8 cellular contexts compared by ENCODE assay signal in the genomic region with DNA sequence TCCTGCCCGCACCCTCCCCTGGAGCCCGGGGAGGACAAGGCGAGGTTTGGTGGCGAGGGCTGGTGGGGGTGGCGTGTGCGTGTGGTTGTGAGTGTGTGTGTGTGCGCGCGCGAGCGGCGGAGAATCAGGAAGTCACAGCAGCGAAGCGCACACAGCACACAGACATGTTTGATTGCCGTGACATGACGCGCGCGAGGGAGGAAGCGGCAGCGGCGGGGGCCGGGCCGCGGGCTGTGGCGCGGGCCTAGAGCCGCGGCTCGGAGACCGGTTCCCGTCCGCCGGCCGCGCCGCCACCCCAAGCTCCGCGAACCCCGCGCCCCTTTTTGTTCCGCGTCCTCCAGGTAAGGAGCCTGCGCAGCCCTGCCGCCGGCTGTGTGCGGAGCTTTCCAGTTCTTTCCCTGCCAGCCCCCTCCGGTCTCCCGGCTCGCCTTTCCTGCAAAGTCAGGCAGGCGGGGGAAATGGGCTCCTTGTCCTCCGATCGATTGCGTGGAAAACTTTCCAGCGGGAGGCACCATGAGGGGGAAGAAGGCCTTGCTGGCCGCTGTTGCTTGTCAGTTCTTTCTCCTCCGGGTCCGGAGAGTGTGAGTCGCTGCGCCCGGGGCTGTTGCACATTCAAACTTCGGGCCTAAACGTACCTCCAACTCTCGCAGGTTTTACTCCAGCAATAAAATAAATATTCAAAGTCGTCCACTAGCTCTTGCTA. TPM values are rescaled to one million over a fixed set of nuclear protein-coding genes. Genes with fewer than 3 reads are reported as not detected.
DNase-seq lines count a peak whose midpoint lies in the region; ATAC-seq, FAIRE-seq and TF ChIP-seq lines count a peak whose summit lies in the region.

No MANE protein-coding gene starts in this region.

- H2AFZ ChIP-seq in keratinocyte (ENCODE audit: control insufficient read depth, low read length) = peak overlapping the region; percentile 97

- H3K4me2 ChIP-seq in keratinocyte (ENCODE audit: control insufficient read depth, extremely low read depth, insufficient read depth, low read depth, low read length) = peak overlapping the region; percentile 99

- TF ChIP-seq CTCF in GM12864 (IDR thresholded peaks at IDR 0.05; ENCODE audit: low read depth, low read length, missing control alignments) = no peak
- no peak for TF ChIP-seq CTCF in keratinocyte (optimal IDR thresholded peaks at IDR 0.05 in 1 of 3, IDR thresholded peaks at IDR 0.05 in 1 of 3, conservative IDR thresholded peaks at IDR 0.05 in 1 of 3; ENCODE audit: extremely low read depth in 1 of 3, insufficient read depth in 2 of 3, low read length in 3 of 3)

- peaks cover 16% of the 10 kb centered on the region for H3K4me1 ChIP-seq in keratinocyte (ENCODE audit: control insufficient read depth, extremely low read depth, insufficient read depth, low read length)

- FAIRE-seq in keratinocyte (lab: Jason Lieb, UNC) = no peak

- H3K4me3 Mint-ChIP-seq in central memory CD8-positive, alpha-beta T cell = peak overlapping the region; percentile 97

- H3K9me3 ChIP-seq in keratinocyte (ENCODE audit: control insufficient read depth, low read depth, low read length) = no peaks in the 10 kb centered on the region

- H4K20me1 ChIP-seq in keratinocyte (ENCODE audit: control insufficient read depth, extremely low read depth, insufficient read depth, low read length) = no peaks in the 10 kb centered on the region

- peak overlapping the region; percentile 85 for H3K27ac ChIP-seq in keratinocyte (ENCODE audit: control insufficient read depth, insufficient read depth, low read length)

- H3K36me3 Mint-ChIP-seq in central memory CD8-positive, alpha-beta T cell (ENCODE audit: insufficient read depth) = peaks cover 36% of the 10 kb centered on the region

- peak overlapping the region; percentile 97 for H3K27ac Mint-ChIP-seq in central memory CD8-positive, alpha-beta T cell (ENCODE audit: low read depth)

- no peaks in the 10 kb centered on the region for H3K9me1 ChIP-seq in keratinocyte (ENCODE audit: control insufficient read depth, extremely low read depth, insufficient read depth, low read length)

- no peaks in the 10 kb centered on the region for H3K27me3 ChIP-seq in keratinocyte (ENCODE audit: control insufficient read depth, extremely low read depth, insufficient read depth, low read length)

- H3K4me3 ChIP-seq in GM12864 (ENCODE audit: low read depth, low read length) = peak overlapping the region; percentile 98
- H3K4me3 ChIP-seq in keratinocyte (ENCODE audit: control insufficient read depth in 2 of 3, extremely low read depth in 1 of 3, insufficient read depth in 2 of 3, low read depth in 1 of 3, low read length in 3 of 3) = peak overlapping the region; percentile 79 to 91 (median 90)

- peaks cover 52% of the 10 kb centered on the region for H3K4me1 Mint-ChIP-seq in central memory CD8-positive, alpha-beta T cell

- no peaks in the 10 kb centered on the region for H3K9me3 Mint-ChIP-seq in central memory CD8-positive, alpha-beta T cell

- dilution Hi-C loops in keratinocyte (cut with MboI; ENCODE audit: extremely low pct_ligation_motif_present, low sequenced_read_pairs) = no loop called here

- ATAC-seq in central memory CD8-positive, alpha-beta T cell (replicated peaks; ENCODE audit: extremely low read depth, poor library complexity, severe bottlenecking) = peak; percentile 59

- peak overlapping the region; percentile 86 for H3K9ac ChIP-seq in keratinocyte (ENCODE audit: control insufficient read depth, extremely low read depth, insufficient read depth, low read length)

- H3K27me3 Mint-ChIP-seq in central memory CD8-positive, alpha-beta T cell = no peaks in the 10 kb centered on the region

- DNase-seq in GM12864 (ENCODE audit: low read depth) (peak; percentile 65), HCEC 1CT (peak; percentile 74), NCI-H1105 (lab: John Stamatoyannopoulos, UW) (peak; percentile 13), keratinocyte (ENCODE audit: low read depth, low spot score) (no peak), DMS153 treated with DMSO at 0.1 percent for 48 hours (lab: John Stamatoyannopoulos, UW; ENCODE audit: unreplicated experiment) (no peak)
- DNase-seq in activated CD4-positive, CD25-positive, alpha-beta regulatory T cell treated with anti-CD3 and anti-CD28 coated beads, Interleukin-2, amount 50 U/mL, for 72 hours = peak; percentile 75
- peak; percentile 66 to 79 for DNase-seq in central memory CD8-positive, alpha-beta T cell (ENCODE audit: low spot score in 2 of 2)
- peak; percentile 44 to 60 (median 48) for DNase-seq in stimulated activated CD4-positive, alpha-beta T cell treated with anti-CD3 and anti-CD28 coated beads, Interleukin-12 subunit alpha, Interleukin-12 subunit beta, amount 100 ng/mL, for 48 hours (ENCODE audit: low read depth in 2 of 3, low spot score in 1 of 3)

- H3K36me3 ChIP-seq in keratinocyte (ENCODE audit: control insufficient read depth in 2 of 2, extremely low read depth in 1 of 2, insufficient read depth in 2 of 2, low read length in 2 of 2) = no peaks in the 10 kb centered on the region

- peaks cover 38% of the 10 kb centered on the region for H3K79me2 ChIP-seq in keratinocyte (ENCODE audit: control insufficient read depth, insufficient read depth, low read length)

RNA-seq across cellular contexts. Expression of gene SMARCA2, which starts 2.5 kb away (rescaled TPM):
- 28.4 to 39.0 TPM (median 28.7 TPM) in 3 replicates for polyA plus RNA-seq in keratinocyte
- polyA plus RNA-seq in keratinocyte (2011; ENCODE audit: low read depth) = 91.5 TPM
- polyA plus RNA-seq in keratinocyte (2011; cell fraction: cytosol; rRNA removed) = 26.2 and 33.5 TPM in 2 replicates
- polyA plus RNA-seq in keratinocyte (2011; cell fraction: nucleus; rRNA removed) = 47.3 and 51.9 TPM in 2 replicates
- 25.7 and 27.5 TPM in 2 replicates for polyA plus RNA-seq in keratinocyte (2012; ENCODE audit: low replicate concordance)
- polyA minus RNA-seq in keratinocyte = 60.9 to 93.3 TPM (median 91.2 TPM) in 3 replicates
- 21.9 TPM for polyA minus RNA-seq in keratinocyte (2011; cell fraction: cytosol; rRNA and poly(A)+ RNA removed)
- polyA minus RNA-seq in keratinocyte (2011; cell fraction: nucleus; rRNA and poly(A)+ RNA removed) = 34.7 and 68.0 TPM in 2 replicates

Comparison
In these comparisons a context has a peak if more than half of its experiments do, and no peak if none do; other contexts are left out.
1. DNase-seq: peak in GM12864 (single experiment), HCEC 1CT (single experiment), NCI-H1105 (single experiment), activated CD4-positive, CD25-positive, alpha-beta regulatory T cell treated with anti-CD3 and anti-CD28 coated beads, Interleukin-2, amount 50 U/mL, for 72 hours (single experiment), central memory CD8-positive, alpha-beta T cell (2 of 2) and stimulated activated CD4-positive, alpha-beta T cell treated with anti-CD3 and anti-CD28 coated beads, Interleukin-12 subunit alpha, Interleukin-12 subunit beta, amount 100 ng/mL, for 48 hours (3 of 3); none in keratinocyte (single experiment) and DMS153 treated with DMSO at 0.1 percent for 48 hours (single experiment).